In genomic region chr10:86632009-86632800, GRCh38 we compare ENCODE assay signal across 11 cellular contexts. TPM values are rescaled to one million over a fixed set of nuclear protein-coding genes. Genes with fewer than 3 reads are reported as not detected.
DNase-seq lines count a peak whose midpoint lies in the region; ATAC-seq, FAIRE-seq and TF ChIP-seq lines count a peak whose summit lies in the region.
"Had no signal": no experiment of that assay in that cellular context is flagged by ENCODE, and none has a peak within 500 bp of the region (broad histone marks: within the 10 kb centered on the region; RNA-seq: fewer than 3 reads in every experiment).

No MANE protein-coding gene starts in this region.

- FAIRE-seq in keratinocyte (lab: Jason Lieb, UNC): no peak

- H3K9me3 ChIP-seq in keratinocyte (ENCODE audit: control insufficient read depth, low read depth, low read length): no peaks in the 10 kb centered on the region

- H3K9me1 ChIP-seq in keratinocyte (ENCODE audit: control insufficient read depth, extremely low read depth, insufficient read depth, low read length): no peaks in the 10 kb centered on the region

- peak overlapping the region; percentile 74 for H3K4me2 ChIP-seq in keratinocyte (ENCODE audit: control insufficient read depth, extremely low read depth, insufficient read depth, low read depth, low read length)

- H3K9ac ChIP-seq in keratinocyte (ENCODE audit: control insufficient read depth, extremely low read depth, insufficient read depth, low read length): peak overlapping the region; percentile 20

- no peaks in the 10 kb centered on the region for H3K27me3 ChIP-seq in keratinocyte (ENCODE audit: control insufficient read depth, extremely low read depth, insufficient read depth, low read length)

- H3K36me3 Mint-ChIP-seq in HFFc6 (ENCODE audit: low read depth): no peaks in the 10 kb centered on the region; the same call in 1 of the 2 replicates
- H3K36me3 Mint-ChIP-seq in chondrocyte (ENCODE audit: low read depth): no peaks in the 10 kb centered on the region

- H3K4me3 Mint-ChIP-seq in HFFc6: peak overlapping the region; percentile 50; the same call in 1 of the 2 replicates
- H3K4me3 Mint-ChIP-seq in chondrocyte (ENCODE audit: unreplicated experiment): peak overlapping the region; percentile 45
- no peak overlapping the region for H3K4me3 Mint-ChIP-seq in stimulated activated naive CD8-positive, alpha-beta T cell treated with anti-CD3 and anti-CD28 coated beads, Interleukin-15, amount 100 ng/mL, for 72 hours

- peak; percentile 49 for ATAC-seq in stimulated activated naive CD8-positive, alpha-beta T cell treated with anti-CD3 and anti-CD28 coated beads, Interleukin-15, amount 100 ng/mL, for 72 hours
- no peak for ATAC-seq in HG02938 (IDR thresholded peaks at IDR 0.05; ENCODE audit: unreplicated experiment)

- H4K20me1 ChIP-seq in keratinocyte (ENCODE audit: control insufficient read depth, extremely low read depth, insufficient read depth, low read length): no peaks in the 10 kb centered on the region

- H3K9me3 Mint-ChIP-seq in HFFc6 (no peaks in the 10 kb centered on the region), chondrocyte (ENCODE audit: low read depth) (no peaks in the 10 kb centered on the region)
- no peaks in the 10 kb centered on the region for H3K9me3 Mint-ChIP-seq in stimulated activated naive CD8-positive, alpha-beta T cell treated with anti-CD3 and anti-CD28 coated beads, Interleukin-15, amount 100 ng/mL, for 72 hours

- H3K27me3 Mint-ChIP-seq in HFFc6 (ENCODE audit: insufficient read depth) (peaks cover 10% of the 10 kb centered on the region; the same call in 1 of the 2 replicates), chondrocyte (ENCODE audit: low read depth) (no peaks in the 10 kb centered on the region)
- peaks cover 82% of the 10 kb centered on the region for H3K27me3 Mint-ChIP-seq in stimulated activated naive CD8-positive, alpha-beta T cell treated with anti-CD3 and anti-CD28 coated beads, Interleukin-15, amount 100 ng/mL, for 72 hours

- no peak overlapping the region for H3K27ac ChIP-seq in keratinocyte (ENCODE audit: control insufficient read depth, insufficient read depth, low read length)
- H3K27ac ChIP-seq: HL-60 had no signal

- DNase-seq in HFFc6 (no peak), chondrocyte (ENCODE audit: low spot score) (no peak), keratinocyte (ENCODE audit: low read depth, low spot score) (no peak), HK-2 (ENCODE audit: unreplicated experiment) (no peak), DMS114 treated with DMSO at 0.1 percent for 48 hours (lab: John Stamatoyannopoulos, UW; ENCODE audit: unreplicated experiment) (no peak)
- no peak for DNase-seq in stimulated activated naive CD8-positive, alpha-beta T cell treated with anti-CD3 and anti-CD28 coated beads, Interleukin-15, amount 100 ng/mL, for 72 hours
- DNase-seq in effector CD4-positive, alpha-beta T cell: no peak
- DNase-seq: SHP77 had no signal

- peak overlapping the region; percentile 82 for H2AFZ ChIP-seq in keratinocyte (ENCODE audit: control insufficient read depth, low read length)

- TF ChIP-seq CTCF in HFFc6 (IDR thresholded peaks at IDR 0.05) (peak; percentile 60), chondrocyte (IDR thresholded peaks at IDR 0.05) (peak; percentile 67), keratinocyte (optimal IDR thresholded peaks at IDR 0.05 in 1 of 3, IDR thresholded peaks at IDR 0.05 in 1 of 3, conservative IDR thresholded peaks at IDR 0.05 in 1 of 3; ENCODE audit: extremely low read depth in 1 of 3, insufficient read depth in 2 of 3, low read length in 3 of 3) (peak in 2 of 3 experiments; percentile 33 to 39)

- no peaks in the 10 kb centered on the region for H3K36me3 ChIP-seq in keratinocyte (ENCODE audit: control insufficient read depth in 2 of 2, extremely low read depth in 1 of 2, insufficient read depth in 2 of 2, low read length in 2 of 2)

- H3K4me1 Mint-ChIP-seq in HFFc6 (ENCODE audit: low read depth): peaks cover 34% of the 10 kb centered on the region
- H3K4me1 Mint-ChIP-seq in chondrocyte (ENCODE audit: low read depth): peaks cover 63% of the 10 kb centered on the region
- H3K4me1 Mint-ChIP-seq in stimulated activated naive CD8-positive, alpha-beta T cell treated with anti-CD3 and anti-CD28 coated beads, Interleukin-15, amount 100 ng/mL, for 72 hours: no peaks in the 10 kb centered on the region

- peaks cover 21% of the 10 kb centered on the region for H3K4me1 ChIP-seq in keratinocyte (ENCODE audit: control insufficient read depth, extremely low read depth, insufficient read depth, low read length)

- H3K27ac Mint-ChIP-seq in HFFc6 (no peak overlapping the region), chondrocyte (ENCODE audit: unreplicated experiment) (peak overlapping the region; percentile 17)
- H3K27ac Mint-ChIP-seq in stimulated activated naive CD8-positive, alpha-beta T cell treated with anti-CD3 and anti-CD28 coated beads, Interleukin-15, amount 100 ng/mL, for 72 hours: no peak overlapping the region

- dilution Hi-C loops in keratinocyte (cut with MboI; ENCODE audit: extremely low pct_ligation_motif_present, low sequenced_read_pairs): no loop called here

- H3K4me3 ChIP-seq in keratinocyte (ENCODE audit: control insufficient read depth in 2 of 3, extremely low read depth in 1 of 3, insufficient read depth in 2 of 3, low read depth in 1 of 3, low read length in 3 of 3): peak overlapping the region; percentile 12 to 41 (median 27)

- H3K79me2 ChIP-seq in keratinocyte (ENCODE audit: control insufficient read depth, insufficient read depth, low read length): no peaks in the 10 kb centered on the region

RNA-seq across cellular contexts. Expression of gene OPN4, which starts 22.1 kb away (rescaled TPM):
- total RNA-seq in HFFc6 (2021; fragmentation: NEBNext Ultra II Directional; extraction: Animal tissue kit (Norgen Biotek cat#: 25700)): not detected
- not detected in 3 replicates for total RNA-seq in chondrocyte
- polyA plus RNA-seq in keratinocyte: not detected in 3 replicates
- not detected for polyA plus RNA-seq in keratinocyte (2011; ENCODE audit: low read depth)
- polyA plus RNA-seq in keratinocyte (2011; cell fraction: cytosol; rRNA removed): not detected in 2 replicates
- polyA plus RNA-seq in keratinocyte (2011; cell fraction: nucleus; rRNA removed): not detected in 2 replicates
- not detected in 2 replicates for polyA plus RNA-seq in keratinocyte (2012; ENCODE audit: low replicate concordance)
- polyA minus RNA-seq in keratinocyte: not detected in 3 replicates
- not detected for polyA minus RNA-seq in keratinocyte (2011; cell fraction: cytosol; rRNA and poly(A)+ RNA removed)
- not detected in 2 replicates for polyA minus RNA-seq in keratinocyte (2011; cell fraction: nucleus; rRNA and poly(A)+ RNA removed)
- total RNA-seq: pulmonary artery endothelial cell had no signal

RNA-seq across cellular contexts. Expression of gene LDB3, which starts 36.1 kb away (rescaled TPM):
- total RNA-seq in HFFc6 (2021; fragmentation: NEBNext Ultra II Directional; extraction: Animal tissue kit (Norgen Biotek cat#: 25700)): 1 to 10 TPM in 1 of 6 experiments, under 1 TPM in 5; 0.55 to 1.3 (median 0.66) TPM
- 4.0 to 22.7 TPM (median 21.5 TPM) in 3 replicates for total RNA-seq in chondrocyte
- 0.01 TPM in 2 of 3 replicates, not detected in the other for polyA plus RNA-seq in keratinocyte
- polyA plus RNA-seq in keratinocyte (2011; ENCODE audit: low read depth): 0.07 TPM
- 0.01 TPM in 1 of 2 replicates, not detected in the other for polyA plus RNA-seq in keratinocyte (2011; cell fraction: cytosol; rRNA removed)
- polyA plus RNA-seq in keratinocyte (2011; cell fraction: nucleus; rRNA removed): not detected in 2 replicates
- 0.03 and 0.04 TPM in 2 replicates for polyA plus RNA-seq in keratinocyte (2012; ENCODE audit: low replicate concordance)
- polyA minus RNA-seq in keratinocyte: not detected in 3 replicates
- not detected for polyA minus RNA-seq in keratinocyte (2011; cell fraction: cytosol; rRNA and poly(A)+ RNA removed)
- polyA minus RNA-seq in keratinocyte (2011; cell fraction: nucleus; rRNA and poly(A)+ RNA removed): not detected in 2 replicates
- total RNA-seq: pulmonary artery endothelial cell had no signal

Comparison
In these comparisons a context has a peak if more than half of its experiments do, and no peak if none do; other contexts are left out.
1. H3K4me3 Mint-ChIP-seq: peak in HFFc6 (single experiment) and chondrocyte (single experiment); none in stimulated activated naive CD8-positive, alpha-beta T cell treated with anti-CD3 and anti-CD28 coated beads, Interleukin-15, amount 100 ng/mL, for 72 hours (0 of 2).
2. Peak in every context shown above with its lines, with median percentiles within 50 percentile points of each other: CTCF ChIP-seq.